Comparison of ENCODE assay signal across 1 cellular context in the genomic region with DNA sequence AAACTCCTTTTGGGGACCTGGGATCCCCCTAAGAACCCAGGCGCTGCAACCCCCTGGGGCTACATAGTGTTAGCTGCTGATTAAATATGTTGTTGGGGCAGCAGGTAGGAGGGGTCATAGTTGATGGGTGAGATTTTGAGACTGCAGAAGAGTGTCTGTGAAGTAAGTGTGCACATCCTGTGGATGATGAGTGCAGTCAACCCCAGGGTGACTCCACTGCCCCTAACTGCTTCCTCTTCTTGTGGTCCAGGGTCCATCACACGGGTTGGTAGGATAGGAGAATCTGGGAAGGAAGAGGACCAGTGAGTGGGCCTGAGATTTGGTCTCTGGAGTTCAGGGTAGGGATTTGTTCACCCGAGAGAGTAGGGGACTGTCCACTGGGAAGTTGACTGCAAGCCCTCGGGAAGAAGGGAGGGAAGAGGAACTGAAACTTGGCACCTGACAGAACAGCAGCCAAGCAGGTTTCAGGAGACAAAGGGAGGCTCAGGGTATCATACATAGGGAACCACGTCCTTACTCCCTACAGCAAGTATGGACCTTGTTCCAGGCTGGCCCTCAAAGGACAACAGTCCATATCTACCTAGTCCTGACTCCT.
TF ChIP-seq lines count a peak whose summit lies in the region.

No MANE protein-coding gene starts in this region.

TF ChIP-seq in HepG2, 621 proteins besides CTCF, POLR2A, EP300 and RAD21:
- TF ChIP-seq HNF4A (CRISPR knock-in tag; IDR thresholded peaks at IDR 0.05) (no peak), ZSCAN31 (CRISPR knock-in tag; IDR thresholded peaks at IDR 0.05; ENCODE audit: low read depth) (no peak), ZNF737 (CRISPR knock-in tag; IDR thresholded peaks at IDR 0.05; ENCODE audit: borderline replicate concordance) (no peak), RFXANK (CRISPR knock-in tag; IDR thresholded peaks at IDR 0.05) (no peak), ZBTB7B (CRISPR knock-in tag; IDR thresholded peaks at IDR 0.05) (no peak), ZNF20 (CRISPR knock-in tag; IDR thresholded peaks at IDR 0.05) (no peak), ZNF629 (CRISPR knock-in tag; conservative IDR thresholded peaks at IDR 0.05) (no peak), EED (CRISPR knock-in tag; IDR thresholded peaks at IDR 0.05) (no peak), SAFB2 (CRISPR knock-in tag; IDR thresholded peaks at IDR 0.05; ENCODE audit: borderline replicate concordance, low read depth) (no peak), NPAS2 (CRISPR knock-in tag; IDR thresholded peaks at IDR 0.05; ENCODE audit: borderline replicate concordance) (no peak), ZBTB3 (CRISPR knock-in tag; IDR thresholded peaks at IDR 0.05; ENCODE audit: borderline replicate concordance, low read depth) (no peak), IRX3 (CRISPR knock-in tag; IDR thresholded peaks at IDR 0.05; ENCODE audit: borderline replicate concordance, low read depth) (no peak), AGO2 (optimal IDR thresholded peaks at IDR 0.05; ENCODE audit: low read depth, low read length) (no peak)
- TF ChIP-seq, protein P1, sequence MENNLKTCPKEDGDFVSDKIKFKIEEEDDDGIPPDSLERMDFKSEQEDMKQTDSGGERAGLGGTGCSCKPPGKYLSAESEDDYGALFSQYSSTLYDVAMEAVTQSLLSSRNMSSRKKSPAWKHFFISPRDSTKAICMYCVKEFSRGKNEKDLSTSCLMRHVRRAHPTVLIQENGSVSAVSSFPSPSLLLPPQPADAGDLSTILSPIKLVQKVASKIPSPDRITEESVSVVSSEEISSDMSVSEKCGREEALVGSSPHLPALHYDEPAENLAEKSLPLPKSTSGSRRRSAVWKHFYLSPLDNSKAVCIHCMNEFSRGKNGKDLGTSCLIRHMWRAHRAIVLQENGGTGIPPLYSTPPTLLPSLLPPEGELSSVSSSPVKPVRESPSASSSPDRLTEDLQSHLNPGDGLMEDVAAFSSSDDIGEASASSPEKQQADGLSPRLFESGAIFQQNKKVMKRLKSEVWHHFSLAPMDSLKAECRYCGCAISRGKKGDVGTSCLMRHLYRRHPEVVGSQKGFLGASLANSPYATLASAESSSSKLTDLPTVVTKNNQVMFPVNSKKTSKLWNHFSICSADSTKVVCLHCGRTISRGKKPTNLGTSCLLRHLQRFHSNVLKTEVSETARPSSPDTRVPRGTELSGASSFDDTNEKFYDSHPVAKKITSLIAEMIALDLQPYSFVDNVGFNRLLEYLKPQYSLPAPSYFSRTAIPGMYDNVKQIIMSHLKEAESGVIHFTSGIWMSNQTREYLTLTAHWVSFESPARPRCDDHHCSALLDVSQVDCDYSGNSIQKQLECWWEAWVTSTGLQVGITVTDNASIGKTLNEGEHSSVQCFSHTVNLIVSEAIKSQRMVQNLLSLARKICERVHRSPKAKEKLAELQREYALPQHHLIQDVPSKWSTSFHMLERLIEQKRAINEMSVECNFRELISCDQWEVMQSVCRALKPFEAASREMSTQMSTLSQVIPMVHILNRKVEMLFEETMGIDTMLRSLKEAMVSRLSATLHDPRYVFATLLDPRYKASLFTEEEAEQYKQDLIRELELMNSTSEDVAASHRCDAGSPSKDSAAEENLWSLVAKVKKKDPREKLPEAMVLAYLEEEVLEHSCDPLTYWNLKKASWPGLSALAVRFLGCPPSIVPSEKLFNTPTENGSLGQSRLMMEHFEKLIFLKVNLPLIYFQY (CRISPR knock-in tag; IDR thresholded peaks at IDR 0.05; ENCODE audit: borderline replicate concordance): no peak
- TF ChIP-seq, protein P2, sequence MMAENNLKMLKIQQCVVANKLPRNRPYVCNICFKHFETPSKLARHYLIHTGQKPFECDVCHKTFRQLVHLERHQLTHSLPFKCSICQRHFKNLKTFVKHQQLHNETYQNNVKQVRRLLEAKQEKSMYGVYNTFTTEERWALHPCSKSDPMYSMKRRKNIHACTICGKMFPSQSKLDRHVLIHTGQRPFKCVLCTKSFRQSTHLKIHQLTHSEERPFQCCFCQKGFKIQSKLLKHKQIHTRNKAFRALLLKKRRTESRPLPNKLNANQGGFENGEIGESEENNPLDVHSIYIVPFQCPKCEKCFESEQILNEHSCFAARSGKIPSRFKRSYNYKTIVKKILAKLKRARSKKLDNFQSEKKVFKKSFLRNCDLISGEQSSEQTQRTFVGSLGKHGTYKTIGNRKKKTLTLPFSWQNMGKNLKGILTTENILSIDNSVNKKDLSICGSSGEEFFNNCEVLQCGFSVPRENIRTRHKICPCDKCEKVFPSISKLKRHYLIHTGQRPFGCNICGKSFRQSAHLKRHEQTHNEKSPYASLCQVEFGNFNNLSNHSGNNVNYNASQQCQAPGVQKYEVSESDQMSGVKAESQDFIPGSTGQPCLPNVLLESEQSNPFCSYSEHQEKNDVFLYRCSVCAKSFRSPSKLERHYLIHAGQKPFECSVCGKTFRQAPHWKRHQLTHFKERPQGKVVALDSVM (CRISPR knock-in tag; IDR thresholded peaks at IDR 0.05): no peak
- TF ChIP-seq, protein P3, sequence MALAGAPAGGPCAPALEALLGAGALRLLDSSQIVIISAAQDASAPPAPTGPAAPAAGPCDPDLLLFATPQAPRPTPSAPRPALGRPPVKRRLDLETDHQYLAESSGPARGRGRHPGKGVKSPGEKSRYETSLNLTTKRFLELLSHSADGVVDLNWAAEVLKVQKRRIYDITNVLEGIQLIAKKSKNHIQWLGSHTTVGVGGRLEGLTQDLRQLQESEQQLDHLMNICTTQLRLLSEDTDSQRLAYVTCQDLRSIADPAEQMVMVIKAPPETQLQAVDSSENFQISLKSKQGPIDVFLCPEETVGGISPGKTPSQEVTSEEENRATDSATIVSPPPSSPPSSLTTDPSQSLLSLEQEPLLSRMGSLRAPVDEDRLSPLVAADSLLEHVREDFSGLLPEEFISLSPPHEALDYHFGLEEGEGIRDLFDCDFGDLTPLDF (CRISPR knock-in tag; IDR thresholded peaks at IDR 0.05): no peak
- TF ChIP-seq, protein P4, sequence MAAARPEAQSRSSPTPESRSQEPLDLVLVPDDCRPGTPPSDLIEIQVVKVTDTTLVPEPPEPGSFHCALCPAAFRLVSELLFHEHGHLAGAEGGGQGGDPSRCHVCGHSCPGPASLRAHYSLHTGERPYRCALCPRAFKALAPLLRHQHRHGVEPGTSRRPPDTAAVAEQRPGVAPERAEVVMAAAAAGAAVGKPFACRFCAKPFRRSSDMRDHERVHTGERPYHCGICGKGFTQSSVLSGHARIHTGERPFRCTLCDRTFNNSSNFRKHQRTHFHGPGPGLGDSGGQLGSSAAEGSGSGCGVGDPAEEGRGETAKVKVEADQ (CRISPR knock-in tag; IDR thresholded peaks at IDR 0.05; ENCODE audit: borderline replicate concordance): no peak
- TF ChIP-seq, protein P5, sequence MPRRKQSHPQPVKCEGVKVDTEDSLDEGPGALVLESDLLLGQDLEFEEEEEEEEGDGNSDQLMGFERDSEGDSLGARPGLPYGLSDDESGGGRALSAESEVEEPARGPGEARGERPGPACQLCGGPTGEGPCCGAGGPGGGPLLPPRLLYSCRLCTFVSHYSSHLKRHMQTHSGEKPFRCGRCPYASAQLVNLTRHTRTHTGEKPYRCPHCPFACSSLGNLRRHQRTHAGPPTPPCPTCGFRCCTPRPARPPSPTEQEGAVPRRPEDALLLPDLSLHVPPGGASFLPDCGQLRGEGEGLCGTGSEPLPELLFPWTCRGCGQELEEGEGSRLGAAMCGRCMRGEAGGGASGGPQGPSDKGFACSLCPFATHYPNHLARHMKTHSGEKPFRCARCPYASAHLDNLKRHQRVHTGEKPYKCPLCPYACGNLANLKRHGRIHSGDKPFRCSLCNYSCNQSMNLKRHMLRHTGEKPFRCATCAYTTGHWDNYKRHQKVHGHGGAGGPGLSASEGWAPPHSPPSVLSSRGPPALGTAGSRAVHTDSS (CRISPR knock-in tag; conservative IDR thresholded peaks at IDR 0.05): no peak
TF ChIP-seq in HepG2: peak in this region for 0.
